29 cellular contexts compared by ENCODE assay signal in the genomic region with DNA sequence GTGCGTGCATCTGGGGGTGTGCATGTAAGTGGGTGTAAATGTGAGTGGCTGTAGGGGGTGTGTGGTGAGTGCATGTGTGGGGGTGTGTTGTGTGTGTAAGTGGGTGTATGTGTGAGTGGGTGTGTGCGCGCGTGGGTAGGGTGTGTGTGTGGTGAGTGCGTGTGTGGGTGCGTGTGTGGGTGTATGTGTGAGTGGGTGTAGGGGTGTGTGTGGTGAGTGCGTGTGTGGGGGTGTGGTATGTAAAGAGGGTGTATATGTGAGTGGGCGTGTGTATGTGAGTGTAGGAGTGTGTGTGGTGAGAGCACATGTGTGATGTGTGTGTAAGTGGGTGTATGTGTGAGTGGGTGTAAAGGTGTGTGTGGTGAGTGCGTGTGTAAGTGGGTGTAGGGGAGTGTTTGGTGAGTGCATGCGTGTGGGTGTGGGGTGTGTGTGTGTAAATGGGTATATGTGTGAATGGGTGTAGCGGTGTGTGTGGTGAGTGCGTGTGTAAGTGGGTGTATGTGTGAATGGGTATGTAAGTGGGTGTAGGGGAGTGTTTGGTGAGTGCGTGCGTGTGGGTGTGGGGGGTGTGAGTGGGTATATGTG. TPM values are rescaled to one million over a fixed set of nuclear protein-coding genes. Genes with fewer than 3 reads are reported as not detected.
"Had no signal": no experiment of that assay in that cellular context is flagged by ENCODE, and none has a peak within 500 bp of the region (broad histone marks: within the 10 kb centered on the region; RNA-seq: fewer than 3 reads in every experiment).

No MANE protein-coding gene starts in this region.

- H3K4me3 Mint-ChIP-seq: activated CD4-positive, alpha-beta T cell treated with anti-CD3 and anti-CD28 coated beads, Interleukin-2, amount 10 ng/mL, durations not matched to agents 24 days and 14 days; activated CD8-positive, alpha-beta T cell treated with anti-CD3 and anti-CD28 coated beads for 36 hours; activated T-helper 17 cell treated with anti-CD3 and anti-CD28 coated beads, Interleukin-2, amount 50 U/mL, for 72 hours; naive B cell; neural progenitor cell; stimulated activated naive B cell treated with anti-CD40 and anti-IgM and Interleukin-4, amounts not matched to agents 10 μg/mL and 1 μg/mL and 100 μg/mL, for 72 hours had no signal

- H3K9ac ChIP-seq: neural progenitor cell had no signal

- H3K36me3 ChIP-seq: brain microvascular endothelial cell, gastrocnemius medialis, heart right ventricle, left ventricle myocardium inferior, neural progenitor cell, prostate gland, right atrium auricular region, tibial artery, vagina had no signal

- H3K27me3 Mint-ChIP-seq: activated CD8-positive, alpha-beta T cell treated with anti-CD3 and anti-CD28 coated beads for 36 hours; activated T-helper 17 cell treated with anti-CD3 and anti-CD28 coated beads, Interleukin-2, amount 50 U/mL, for 72 hours had no signal

- H3K4me1 ChIP-seq: gastrocnemius medialis, heart right ventricle, left ventricle myocardium inferior, prostate gland, right atrium auricular region, tibial artery, vagina had no signal

- ATAC-seq: activated CD8-positive, alpha-beta T cell treated with anti-CD3 and anti-CD28 coated beads for 36 hours; gastrocnemius medialis; mucosa of descending colon; stimulated activated naive B cell treated with anti-CD40 and anti-IgM and Interleukin-4, amounts not matched to agents 10 μg/mL and 1 μg/mL and 100 μg/mL, for 72 hours had no signal

- H3K4me2 ChIP-seq: neural progenitor cell had no signal

- H3K27ac Mint-ChIP-seq: activated CD4-positive, alpha-beta T cell treated with anti-CD3 and anti-CD28 coated beads, Interleukin-2, amount 10 ng/mL, durations not matched to agents 24 days and 14 days; activated CD8-positive, alpha-beta T cell treated with anti-CD3 and anti-CD28 coated beads for 36 hours; activated T-helper 17 cell treated with anti-CD3 and anti-CD28 coated beads, Interleukin-2, amount 50 U/mL, for 72 hours; naive B cell; neural progenitor cell; stimulated activated naive B cell treated with anti-CD40 and anti-IgM and Interleukin-4, amounts not matched to agents 10 μg/mL and 1 μg/mL and 100 μg/mL, for 72 hours had no signal

- H3K36me3 Mint-ChIP-seq: naive B cell; neural progenitor cell; stimulated activated naive B cell treated with anti-CD40 and anti-IgM and Interleukin-4, amounts not matched to agents 10 μg/mL and 1 μg/mL and 100 μg/mL, for 72 hours had no signal

- FAIRE-seq: colon, small intestine had no signal

- H3K4me1 Mint-ChIP-seq: activated CD4-positive, alpha-beta T cell treated with anti-CD3 and anti-CD28 coated beads, Interleukin-2, amount 10 ng/mL, durations not matched to agents 24 days and 14 days; activated T-helper 17 cell treated with anti-CD3 and anti-CD28 coated beads, Interleukin-2, amount 50 U/mL, for 72 hours; stimulated activated naive B cell treated with anti-CD40 and anti-IgM and Interleukin-4, amounts not matched to agents 10 μg/mL and 1 μg/mL and 100 μg/mL, for 72 hours had no signal

- H3K4me3 ChIP-seq: gastrocnemius medialis, heart right ventricle, left ventricle myocardium inferior, mucosa of descending colon, neural progenitor cell, prostate gland, right atrium auricular region, tibial artery, vagina had no signal

- H3K9me3 ChIP-seq: gastrocnemius medialis, heart right ventricle, left ventricle myocardium inferior, mucosa of descending colon, prostate gland, right atrium auricular region, tibial artery, vagina had no signal

- DNase-seq: activated CD4-positive, alpha-beta T cell treated with anti-CD3 and anti-CD28 coated beads, Interleukin-2, amount 10 ng/mL, durations not matched to agents 24 days and 14 days; activated CD8-positive, alpha-beta T cell treated with anti-CD3 and anti-CD28 coated beads for 36 hours; activated naive CD4-positive, alpha-beta T cell treated with Interleukin-2 at 50 U/mL for 16 hours; activated T-cell treated with anti-CD3 and anti-CD28 coated beads, Interleukin-2, amount 50 U/mL, for 1 hour; anterior cingulate cortex; brain microvascular endothelial cell; central memory CD4-positive, alpha-beta T cell; gastrocnemius medialis; heart right ventricle; left ventricle myocardium inferior; mucosa of descending colon; naive B cell; small intestine; stimulated activated CD4-positive, alpha-beta T cell treated with anti-CD3 and anti-CD28 coated beads, Interleukin-15, amount 100 ng/mL, for 24 hours; stimulated activated CD4-positive, alpha-beta T cell treated with anti-CD3 and anti-CD28 coated beads, Interleukin-4, amount 100 ng/mL, for 24 hours; stimulated activated naive B cell treated with anti-CD40 and anti-IgM and Interleukin-4, amounts not matched to agents 10 μg/mL and 1 μg/mL and 100 μg/mL, for 72 hours; T1000; tibial artery had no signal

- H3K27me3 ChIP-seq: brain microvascular endothelial cell, gastrocnemius medialis, neural progenitor cell, right atrium auricular region, vagina had no signal

- H3K9me3 Mint-ChIP-seq: activated CD4-positive, alpha-beta T cell treated with anti-CD3 and anti-CD28 coated beads, Interleukin-2, amount 10 ng/mL, durations not matched to agents 24 days and 14 days; activated CD8-positive, alpha-beta T cell treated with anti-CD3 and anti-CD28 coated beads for 36 hours; activated T-helper 17 cell treated with anti-CD3 and anti-CD28 coated beads, Interleukin-2, amount 50 U/mL, for 72 hours; naive B cell; neural progenitor cell; stimulated activated naive B cell treated with anti-CD40 and anti-IgM and Interleukin-4, amounts not matched to agents 10 μg/mL and 1 μg/mL and 100 μg/mL, for 72 hours had no signal

- H3K27ac ChIP-seq: brain microvascular endothelial cell, gastrocnemius medialis, heart right ventricle, left ventricle myocardium inferior, neural progenitor cell, prostate gland, right atrium auricular region, tibial artery, vagina had no signal

RNA-seq across cellular contexts. Expression of gene CPN2, which starts 0.9 kb away (rescaled TPM):
- total RNA-seq: activated CD4-positive, alpha-beta T cell treated with anti-CD3 and anti-CD28 coated beads, Interleukin-2, amount 10 ng/mL, durations not matched to agents 24 days and 14 days; activated CD8-positive, alpha-beta T cell treated with anti-CD3 and anti-CD28 coated beads for 36 hours; activated T-helper 17 cell treated with anti-CD3 and anti-CD28 coated beads, Interleukin-2, amount 50 U/mL, for 72 hours; epithelial cell of proximal tubule; kidney epithelial cell; osteocyte; right atrium auricular region; T-helper 1 cell treated with Interleukin-12 subunit alpha and Interleukin-12 subunit beta and Interleukin-4 antibody, amounts not matched to agents 30 ng/mL and 1 ng/mL, for 36 hours; vagina had no signal
- polyA plus RNA-seq: small intestine had no signal

RNA-seq across cellular contexts. Expression of gene LRRC15, which starts 17.5 kb away (rescaled TPM):
- total RNA-seq: activated CD4-positive, alpha-beta T cell treated with anti-CD3 and anti-CD28 coated beads, Interleukin-2, amount 10 ng/mL, durations not matched to agents 24 days and 14 days; activated CD8-positive, alpha-beta T cell treated with anti-CD3 and anti-CD28 coated beads for 36 hours; activated T-helper 17 cell treated with anti-CD3 and anti-CD28 coated beads, Interleukin-2, amount 50 U/mL, for 72 hours; epithelial cell of proximal tubule; kidney epithelial cell; T-helper 1 cell treated with Interleukin-12 subunit alpha and Interleukin-12 subunit beta and Interleukin-4 antibody, amounts not matched to agents 30 ng/mL and 1 ng/mL, for 36 hours; vagina had no signal

RNA-seq across cellular contexts. Expression of gene GP5, which starts 47.0 kb away (rescaled TPM):
- total RNA-seq: epithelial cell of proximal tubule, left ventricle myocardium inferior, osteocyte, prostate gland, subcutaneous adipose tissue, vagina had no signal
